In the genomic region with DNA sequence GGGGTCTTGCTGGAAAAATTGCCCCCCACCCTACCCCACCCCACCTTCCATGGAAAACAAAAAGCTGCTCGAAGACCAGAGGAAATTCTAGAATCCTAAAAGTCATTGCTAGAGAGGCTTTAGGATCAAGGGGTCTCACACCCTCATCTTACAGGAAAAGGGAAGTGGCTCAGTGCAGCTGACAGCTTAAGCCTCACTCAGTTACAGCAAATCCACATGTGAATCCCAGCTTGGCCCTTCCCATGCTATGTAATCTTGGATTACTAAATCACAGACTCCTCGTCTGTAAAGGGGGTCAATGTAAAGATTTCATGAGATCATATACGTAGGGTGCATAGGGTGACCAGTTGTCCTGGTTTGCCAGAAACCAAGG, we compare ENCODE assay signal across 13 cellular contexts. TPM values are rescaled to one million over a fixed set of nuclear protein-coding genes. Genes with fewer than 3 reads are reported as not detected.
A peak's percentile ranks its signal among the peaks of the same experiment; 100 is the strongest.
DNase-seq lines count a peak whose midpoint lies in the region; ATAC-seq and TF ChIP-seq lines count a peak whose summit lies in the region.
"Had no signal": no experiment of that assay in that cellular context is flagged by ENCODE, and none has a peak within 500 bp of the region (broad histone marks: within the 10 kb centered on the region; RNA-seq: fewer than 3 reads in every experiment).

No MANE protein-coding gene starts in this region.

- no peak overlapping the region for H3K23ac ChIP-seq in mesendoderm (ENCODE audit: low read length)

- no peak overlapping the region for H3K4me2 ChIP-seq in mesendoderm (ENCODE audit: low read length)
- H3K4me2 ChIP-seq: KMS-11 had no signal

- peak overlapping the region; percentile 86 for H3K27ac Mint-ChIP-seq in activated CD4-positive, alpha-beta T cell treated with anti-CD3 and anti-CD28 coated beads, Interleukin-2, amount 10 ng/mL, durations not matched to agents 7 days and 5 days
- H3K27ac Mint-ChIP-seq in T-cell, result peak overlapping the region in 1 of 2 donors; percentile 60
- H3K27ac Mint-ChIP-seq: activated naive CD4-positive, alpha-beta T cell treated with anti-CD3 and anti-CD28 coated beads for 36 hours had no signal

- TF ChIP-seq POLR2A in transverse colon (IDR thresholded peaks at IDR 0.05), result no peak

- peak overlapping the region; percentile 61 for H3K4ac ChIP-seq in mesendoderm (ENCODE audit: low read depth, low read length)

- H3K79me2 ChIP-seq in mesendoderm (ENCODE audit: control insufficient read depth, insufficient read depth, low read length), result no peaks in the 10 kb centered on the region

- no peaks in the 10 kb centered on the region for H3K9me3 ChIP-seq in transverse colon

- H3K36me3 ChIP-seq in mesendoderm (ENCODE audit: control insufficient read depth, insufficient read depth, low read length), result no peaks in the 10 kb centered on the region
- no peaks in the 10 kb centered on the region for H3K36me3 ChIP-seq in transverse colon

- H3K36me3 Mint-ChIP-seq in activated CD4-positive, alpha-beta T cell treated with anti-CD3 and anti-CD28 coated beads, Interleukin-2, amount 10 ng/mL, durations not matched to agents 7 days and 5 days (ENCODE audit: low read depth), result no peaks in the 10 kb centered on the region
- H3K36me3 Mint-ChIP-seq in T-cell, result no peaks in the 10 kb centered on the region

- DNase-seq in activated CD4-positive, alpha-beta T cell treated with anti-CD3 and anti-CD28 coated beads, Interleukin-2, amount 10 ng/mL, durations not matched to agents 7 days and 5 days, result no peak
- DNase-seq in activated CD4-positive, alpha-beta T cell treated with anti-CD3 and anti-CD28 coated beads for 48 hours, result no peak
- DNase-seq in caudate nucleus (lab: John Stamatoyannopoulos, UW), result no peak
- no peak for DNase-seq in mesendoderm
- no peak for DNase-seq in transverse colon
- DNase-seq in NCI-H1105 treated with DMSO at 0.1 percent for 48 hours (lab: John Stamatoyannopoulos, UW), result no peak
- DNase-seq in activated CD4-positive, alpha-beta T cell treated with anti-CD3 and anti-CD28 coated beads, Interleukin-2, amount 50 U/mL, for 4 hours, result no peak
- DNase-seq in T-cell, result no peak
- DNase-seq: erythroblast had no signal

- TF ChIP-seq EP300 in transverse colon (IDR thresholded peaks at IDR 0.05; ENCODE audit: low read depth), result no peak

- H4K5ac ChIP-seq in mesendoderm (ENCODE audit: low read length), result peak overlapping the region; percentile 0

- H2AK5ac ChIP-seq in mesendoderm (ENCODE audit: low read length), result no peak overlapping the region

- peak overlapping the region; percentile 54 for H3K18ac ChIP-seq in mesendoderm (ENCODE audit: low read length)

- no peak for TF ChIP-seq CTCF in transverse colon (IDR thresholded peaks at IDR 0.05)

- H3K9me3 Mint-ChIP-seq in activated CD4-positive, alpha-beta T cell treated with anti-CD3 and anti-CD28 coated beads, Interleukin-2, amount 10 ng/mL, durations not matched to agents 7 days and 5 days, result peaks cover 5% of the 10 kb centered on the region
- peaks cover 0 to 4% (median 0%) of the 10 kb centered on the region in 3 donors for H3K9me3 Mint-ChIP-seq in T-cell
- H3K9me3 Mint-ChIP-seq: activated naive CD4-positive, alpha-beta T cell treated with anti-CD3 and anti-CD28 coated beads for 36 hours; stimulated activated naive CD8-positive, alpha-beta T cell treated with anti-CD3 and anti-CD28 coated beads, Interleukin-15, Interleukin-2, amounts not matched to agents 100 ng/mL and 50 ng/mL, for 24 hours had no signal

- H3K4me1 ChIP-seq in mesendoderm (ENCODE audit: control insufficient read depth, low read depth, low read length) (peaks cover 10% of the 10 kb centered on the region), transverse colon (peaks cover 0 to 21% (median 9%) of the 10 kb centered on the region in 4 donors)

- H3K56ac ChIP-seq in mesendoderm (ENCODE audit: low read length), result peak overlapping the region; percentile 77

- POLR2A ChIA-PET in activated CD4-positive, alpha-beta T cell treated with anti-CD3 and anti-CD28 coated beads, Interleukin-2, amount 10 ng/mL, durations not matched to agents 7 days and 5 days (lab: Charles Lee), result no interaction called here
- POLR2A ChIA-PET in T-cell (lab: Charles Lee), result interaction anchor here in 1 of 2 donors (0.5 kb wide), 1 partner anchor 528 kb away, joined by 4 read pairs; no protein-coding TSS in a partner anchor

- peak overlapping the region; percentile 33 for H2BK120ac ChIP-seq in mesendoderm (ENCODE audit: low read depth, low read length)

- H3K4me1 Mint-ChIP-seq in activated CD4-positive, alpha-beta T cell treated with anti-CD3 and anti-CD28 coated beads, Interleukin-2, amount 10 ng/mL, durations not matched to agents 7 days and 5 days, result peaks cover 43% of the 10 kb centered on the region
- peaks cover 12 to 47% (median 38%) of the 10 kb centered on the region in 3 donors for H3K4me1 Mint-ChIP-seq in T-cell

- CTCF ChIA-PET in activated CD4-positive, alpha-beta T cell treated with anti-CD3 and anti-CD28 coated beads, Interleukin-2, amount 10 ng/mL, durations not matched to agents 7 days and 5 days (lab: Charles Lee), result no interaction called here
- CTCF ChIA-PET in T-cell (lab: Charles Lee), result no interaction called here

- H3K79me1 ChIP-seq in mesendoderm (ENCODE audit: low read length), result no peaks in the 10 kb centered on the region

- H3K27ac ChIP-seq in caudate nucleus (ENCODE audit: low read depth, low read length) (peak overlapping the region; percentile 48), mesendoderm (ENCODE audit: low read depth, low read length) (peak overlapping the region; percentile 71), transverse colon (peak overlapping the region; percentile 33 to 68 (median 54))
- H3K27ac ChIP-seq: KMS-11 had no signal

- H4K8ac ChIP-seq in mesendoderm (ENCODE audit: low read depth, low read length), result no peak overlapping the region

- peak overlapping the region; percentile 68 for H2BK5ac ChIP-seq in mesendoderm (ENCODE audit: low read length)

- no peak overlapping the region for H3K4me3 Mint-ChIP-seq in activated CD4-positive, alpha-beta T cell treated with anti-CD3 and anti-CD28 coated beads, Interleukin-2, amount 10 ng/mL, durations not matched to agents 7 days and 5 days
- peak overlapping the region in 1 of 3 donors; percentile 70 for H3K4me3 Mint-ChIP-seq in T-cell
- H3K4me3 Mint-ChIP-seq: activated naive CD4-positive, alpha-beta T cell treated with anti-CD3 and anti-CD28 coated beads for 36 hours; stimulated activated naive CD8-positive, alpha-beta T cell treated with anti-CD3 and anti-CD28 coated beads, Interleukin-15, Interleukin-2, amounts not matched to agents 100 ng/mL and 50 ng/mL, for 24 hours had no signal

- ATAC-seq in T-cell (replicated peaks in 1 of 4), result no peak

- WGBS in mesendoderm (ENCODE audit: extremely low coverage, insufficient coverage, low lambda C conversion rate), result no CpG with 5 or more reads among the region's 3 CpGs
- WGBS in transverse colon (ENCODE audit: low coverage in 1 of 2), 2 donors, result 55% methylated on average over 3 of the region's 3 CpGs; no CpG with 5 or more reads in 1 of the 2 donors

- peak overlapping the region; percentile 6 for H3K9ac ChIP-seq in mesendoderm (ENCODE audit: low read length)
- H3K9ac ChIP-seq: KMS-11 had no signal

- H3K4me3 ChIP-seq in mesendoderm (ENCODE audit: low read length) (no peak overlapping the region), transverse colon (no peak overlapping the region)

- in situ Hi-C loops in transverse colon (cut with MboI; ENCODE audit: low pct_ligation_motif_present in 1 of 4, low pct_unique_long_range_greater_than_20kb in 1 of 4, low sequenced_read_pairs in 3 of 4), result no loop called here

- H3K27me3 ChIP-seq in mesendoderm (ENCODE audit: insufficient read depth, low read length, poor library complexity) (no peaks in the 10 kb centered on the region), transverse colon (no peaks in the 10 kb centered on the region)

- intact Hi-C loops in transverse colon (cut with DNase I; ENCODE audit: low total_unique reads), result no loop called here

- H2BK15ac ChIP-seq in mesendoderm (replicated peaks; ENCODE audit: low read depth), result no peak overlapping the region

- peaks cover 2% of the 10 kb centered on the region for H3K27me3 Mint-ChIP-seq in activated CD4-positive, alpha-beta T cell treated with anti-CD3 and anti-CD28 coated beads, Interleukin-2, amount 10 ng/mL, durations not matched to agents 7 days and 5 days
- H3K27me3 Mint-ChIP-seq in T-cell, result no peaks in the 10 kb centered on the region
- H3K27me3 Mint-ChIP-seq: stimulated activated naive CD8-positive, alpha-beta T cell treated with anti-CD3 and anti-CD28 coated beads, Interleukin-15, Interleukin-2, amounts not matched to agents 100 ng/mL and 50 ng/mL, for 24 hours had no signal

RNA-seq across cellular contexts. Expression of a gene that starts 25.9 kb away (rescaled TPM):
- not detected for total RNA-seq in activated CD4-positive, alpha-beta T cell treated with anti-CD3 and anti-CD28 coated beads, Interleukin-2, amount 10 ng/mL, durations not matched to agents 7 days and 5 days
- polyA plus RNA-seq in mesendoderm (2013, experiment 1 of 2), result 1.6 TPM
- 1.6 TPM for polyA plus RNA-seq in mesendoderm (2013, experiment 2 of 2)
- total RNA-seq in transverse colon (10 to 100 TPM in 1 of 4 donors, 1 to 10 TPM in 3; 4.2 to 13.5 (median 4.5) TPM), T-cell (1 to 10 TPM in 2 of 5 donors, under 1 TPM in 3; 0.76 to 6.7 (median 0.98) TPM)
- total RNA-seq: A172; activated naive CD4-positive, alpha-beta T cell treated with anti-CD3 and anti-CD28 coated beads for 36 hours had no signal
